In genomic region chr9:131349881-131350563, GRCh38 we compare ENCODE assay signal across 8 cellular contexts.
DNase-seq lines count a peak whose midpoint lies in the region; ATAC-seq lines count a peak whose summit lies in the region.

No MANE protein-coding gene starts in this region.

- no peaks in the 10 kb centered on the region for H3K36me3 ChIP-seq in BLaER1 treated with 17β-estradiol and CSF1 and Interleukin-3, amounts not matched to agents 10 nM and 100 nM

- H3K4me3 Mint-ChIP-seq in central memory CD8-positive, alpha-beta T cell: peak overlapping the region; percentile 23

- DNase-seq in NCI-H510A treated with DMSO at 0.1 percent for 48 hours (lab: John Stamatoyannopoulos, UW) (peak; percentile 95), kidney glomerular epithelial cell (lab: John Stamatoyannopoulos, UW) (peak; percentile 68)
- DNase-seq in activated CD4-positive, CD25-positive, alpha-beta regulatory T cell treated with anti-CD3 and anti-CD28 coated beads, Interleukin-2, amount 50 U/mL, for 72 hours: peak; percentile 84
- peak; percentile 75 to 81 for DNase-seq in central memory CD8-positive, alpha-beta T cell (ENCODE audit: low spot score in 2 of 2)
- peak; percentile 82 to 88 for DNase-seq in stimulated activated CD4-positive, alpha-beta T cell treated with anti-CD3 and anti-CD28 coated beads, Interleukin-15, amount 100 ng/mL, for 48 hours (ENCODE audit: low read depth in 2 of 2)

- no peaks in the 10 kb centered on the region for H3K9me3 Mint-ChIP-seq in central memory CD8-positive, alpha-beta T cell

- H3K9me3 ChIP-seq in BLaER1 treated with 17β-estradiol and CSF1 and Interleukin-3, amounts not matched to agents 10 nM and 100 nM (replicated peaks in 1 of 11): no peaks in the 10 kb centered on the region; a peak in 1 of 22 replicates

- peak overlapping the region; percentile 31 to 66 (median 46); a peak in 17 of 20 replicates for H3K4me3 ChIP-seq in BLaER1 treated with 17β-estradiol and CSF1 and Interleukin-3, amounts not matched to agents 10 nM and 100 nM

- H3K27me3 ChIP-seq in BLaER1 treated with 17β-estradiol and CSF1 and Interleukin-3, amounts not matched to agents 10 nM and 100 nM: no peaks in the 10 kb centered on the region

- peak overlapping the region; percentile 78 to 97 (median 87) for H3K4me2 ChIP-seq in BLaER1 treated with 17β-estradiol and CSF1 and Interleukin-3, amounts not matched to agents 10 nM and 100 nM

- ATAC-seq in HG02642 (IDR thresholded peaks at IDR 0.05; ENCODE audit: poor library complexity, unreplicated experiment): peak; percentile 63
- peak; percentile 90 for ATAC-seq in central memory CD8-positive, alpha-beta T cell (replicated peaks; ENCODE audit: extremely low read depth, poor library complexity, severe bottlenecking)
- ATAC-seq in GM18511 (IDR thresholded peaks at IDR 0.05; ENCODE audit: unreplicated experiment): no peak

- H3K4me1 Mint-ChIP-seq in central memory CD8-positive, alpha-beta T cell: peaks cover 9% of the 10 kb centered on the region

- H3K27me3 Mint-ChIP-seq in central memory CD8-positive, alpha-beta T cell: peaks cover 8% of the 10 kb centered on the region

- H4K20me1 ChIP-seq in BLaER1 treated with 17β-estradiol and CSF1 and Interleukin-3, amounts not matched to agents 10 nM and 100 nM: no peaks in the 10 kb centered on the region

- no peaks in the 10 kb centered on the region for H3K36me3 Mint-ChIP-seq in central memory CD8-positive, alpha-beta T cell (ENCODE audit: insufficient read depth)

- peak overlapping the region; percentile 56 to 77 (median 70); a peak in 21 of 22 replicates for H3K9ac ChIP-seq in BLaER1 treated with 17β-estradiol and CSF1 and Interleukin-3, amounts not matched to agents 10 nM and 100 nM

- peaks cover 13 to 50% (median 29%) of the 10 kb centered on the region in 10 experiments for H3K4me1 ChIP-seq in BLaER1 treated with 17β-estradiol and CSF1 and Interleukin-3, amounts not matched to agents 10 nM and 100 nM

- no peak overlapping the region for H3K27ac Mint-ChIP-seq in central memory CD8-positive, alpha-beta T cell (ENCODE audit: low read depth)

- peak overlapping the region; percentile 21 to 79 (median 66); a peak in 20 of 22 replicates for H3K27ac ChIP-seq in BLaER1 treated with 17β-estradiol and CSF1 and Interleukin-3, amounts not matched to agents 10 nM and 100 nM
